ENCODE assay signal across 24 cellular contexts in the genomic region with DNA sequence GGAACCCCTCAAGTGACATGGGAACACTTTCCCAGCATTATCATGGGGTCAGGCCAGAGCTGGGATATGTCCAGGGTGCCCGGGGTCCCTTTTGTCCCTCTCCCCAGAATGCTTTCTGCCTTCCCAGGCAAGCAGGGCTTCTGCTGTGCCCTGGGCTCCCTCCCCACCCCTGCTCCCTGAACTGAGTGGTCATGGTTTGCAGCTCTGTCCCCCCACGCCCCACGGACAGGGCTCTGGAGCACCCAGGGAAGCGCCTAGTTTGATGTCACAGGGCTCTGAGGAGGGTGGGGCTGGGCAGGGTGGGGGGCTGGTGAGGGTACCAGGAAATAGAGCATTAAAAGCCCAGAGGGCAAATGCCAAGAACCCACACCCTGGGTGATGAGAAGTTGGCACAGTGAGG.
DNase-seq lines count a peak whose midpoint lies in the region; ATAC-seq, FAIRE-seq and TF ChIP-seq lines count a peak whose summit lies in the region.
"Had no signal": no experiment of that assay in that cellular context is flagged by ENCODE, and none has a peak within 500 bp of the region (broad histone marks: within the 10 kb centered on the region; RNA-seq: fewer than 3 reads in every experiment).

No MANE protein-coding gene starts in this region.

- no peak overlapping the region for H3K56ac ChIP-seq in H1 (replicated peaks; ENCODE audit: insufficient read length, low read depth, low read length)

- H4K20me1 ChIP-seq in DND-41 (ENCODE audit: insufficient read depth, low read length) (peaks cover 12% of the 10 kb centered on the region; the same call in 1 of the 2 replicates), H1 (replicated peaks in 1 of 2; ENCODE audit: control insufficient read depth in 1 of 2, insufficient read depth in 2 of 2, low read length in 2 of 2) (peaks cover 0 to 4% of the 10 kb centered on the region in 2 experiments), mammary epithelial cell (ENCODE audit: insufficient read depth, low read length) (no peaks in the 10 kb centered on the region)

- no peak for TF ChIP-seq RAD21 in H1 (IDR thresholded peaks at IDR 0.05 in 1 of 2, conservative IDR thresholded peaks at IDR 0.05 in 1 of 2; ENCODE audit: low read depth in 2 of 2, low read length in 2 of 2)

- dilution Hi-C loops in mammary epithelial cell (cut with HindIII; ENCODE audit: low sequenced_read_pairs) = no loop called here

- H4K8ac ChIP-seq in H1 (ENCODE audit: extremely low read depth, insufficient read depth, low read length) (no peak overlapping the region), neuronal stem cell (ENCODE audit: low read depth, low read length) (no peak overlapping the region)

- H3K4me3 ChIP-seq in DND-41 (ENCODE audit: low read depth in 1 of 2, low read length in 2 of 2) (no peak overlapping the region), H1 (ENCODE audit: extremely low read depth in 1 of 4, insufficient read depth in 2 of 4, low read depth in 3 of 4, low read length in 4 of 4) (no peak overlapping the region), neuronal stem cell (ENCODE audit: low read length in 2 of 2) (no peak overlapping the region), mammary epithelial cell (replicated peaks in 1 of 3; ENCODE audit: insufficient read depth in 1 of 3, low read depth in 2 of 3, low read length in 3 of 3) (no peak overlapping the region)
- H3K4me3 ChIP-seq: A549, GM23248 had no signal

- 77% methylated on average over 4 of the region's 4 CpGs; no CpG with 5 or more reads in 1 of the 2 experiments for WGBS in H1 (ENCODE audit: extremely low coverage in 1 of 2, insufficient coverage in 1 of 2, insufficient read length in 1 of 2, insufficient replicate concordance in 2 of 2, low coverage in 1 of 2, low lambda C conversion rate in 2 of 2, missing lambda C conversion rate in 1 of 2), 2 experiments
- WGBS in neuronal stem cell (ENCODE audit: extremely low coverage in 2 of 2, insufficient read length in 2 of 2, insufficient replicate concordance in 1 of 2), 2 donors = no CpG with 5 or more reads among the region's 4 CpGs
- WGBS in mammary epithelial cell (ENCODE audit: low coverage, missing lambda C conversion rate) = 100% methylated on average over 2 of the region's 4 CpGs

- TF ChIP-seq CTCF in DND-41 (IDR thresholded peaks at IDR 0.05; ENCODE audit: borderline replicate concordance, extremely low read depth, low read length, poor library complexity, severe bottlenecking) = no peak
- no peak for TF ChIP-seq CTCF in H1 (IDR thresholded peaks at IDR 0.05; ENCODE audit: control extremely low read depth in 1 of 3, insufficient read depth in 1 of 3, low read depth in 1 of 3, low read length in 3 of 3)
- TF ChIP-seq CTCF in mammary epithelial cell (conservative IDR thresholded peaks at IDR 0.05 in 1 of 2, IDR thresholded peaks at IDR 0.05 in 1 of 2; ENCODE audit: extremely low read depth in 1 of 2, insufficient read depth in 1 of 2, low read depth in 1 of 2, low read length in 2 of 2) = no peak

- H3K23me2 ChIP-seq in H1 (ENCODE audit: low read depth, low read length) = peaks cover 4% of the 10 kb centered on the region

- intact Hi-C loops in mammary epithelial cell (cut with micrococcal nuclease) = no loop called here

- H3K4ac ChIP-seq in H1 (replicated peaks; ENCODE audit: insufficient read length, low read depth, low read length) (no peak overlapping the region), neuronal stem cell (ENCODE audit: low read length) (no peak overlapping the region)

- POLR2A ChIA-PET in H1 (lab: Charles Lee; ENCODE audit: partially characterized antibody) = interaction anchor here (4.5 kb wide), 1 partner anchor 8 kb away, joined by 18 read pairs; no protein-coding TSS in a partner anchor

- no peaks in the 10 kb centered on the region for H3K4me1 ChIP-seq in DND-41 (ENCODE audit: insufficient read depth, low read length)
- H3K4me1 ChIP-seq in H1 (replicated peaks in 1 of 4; ENCODE audit: control insufficient read depth in 3 of 4, insufficient read depth in 4 of 4, low read length in 3 of 4) = peaks cover 10 to 23% (median 20%) of the 10 kb centered on the region in 4 experiments
- H3K4me1 ChIP-seq in neuronal stem cell (ENCODE audit: control insufficient read depth in 2 of 2, insufficient read depth in 1 of 2, low read depth in 1 of 2, low read length in 2 of 2) = peaks cover 14 to 25% of the 10 kb centered on the region in 2 donors
- H3K4me1 ChIP-seq in mammary epithelial cell (ENCODE audit: insufficient read depth, low read length) = peaks cover 3% of the 10 kb centered on the region
- H3K4me1 ChIP-seq: BE2C had no signal

- no TSS peak for BruUV-seq in mammary epithelial cell (replicated peaks; lab: Mats Ljungman, UMichigan)

- H2BK12ac ChIP-seq in H1 (ENCODE audit: low read depth, low read length) = no peak overlapping the region; the same call in 1 of the 2 replicates
- H2BK12ac ChIP-seq in neuronal stem cell (ENCODE audit: low read length) = no peak overlapping the region

- in situ Hi-C loops in mammary epithelial cell (cut with MboI; ENCODE audit: low sequenced_read_pairs in 2 of 2) = no loop called here

- H2AFZ ChIP-seq in DND-41 (ENCODE audit: low read depth, low read length) (no peak overlapping the region), H1 (ENCODE audit: low read length) (no peak overlapping the region), neuronal stem cell (ENCODE audit: low read length) (no peak overlapping the region), mammary epithelial cell (ENCODE audit: low read depth, low read length) (no peak overlapping the region)
- H2AFZ ChIP-seq: GM23248 had no signal

- H3K9ac ChIP-seq in DND-41 (ENCODE audit: low read depth, low read length) (no peak overlapping the region), H1 (replicated peaks in 1 of 4; ENCODE audit: extremely low read depth in 1 of 4, low read depth in 3 of 4, low read length in 3 of 4) (no peak overlapping the region), neuronal stem cell (ENCODE audit: low read depth, low read length, poor library complexity) (no peak overlapping the region), mammary epithelial cell (ENCODE audit: insufficient read depth, low read length) (no peak overlapping the region)
- H3K9ac ChIP-seq: GM23248 had no signal

- H3K4me3 Mint-ChIP-seq in stimulated activated effector memory CD8-positive, alpha-beta T cell treated with anti-CD3 and anti-CD28 coated beads, Interleukin-12 subunit alpha, Interleukin-12 subunit beta, amount 100 ng/mL, for 72 hours = no peak overlapping the region
- H3K4me3 Mint-ChIP-seq in stimulated activated memory B cell treated with anti-CD40 and anti-IgM and Interleukin-4, amounts not matched to agents 10 μg/mL and 1 μg/mL and 100 μg/mL, for 72 hours = no peak overlapping the region
- H3K4me3 Mint-ChIP-seq: CD4-positive, alpha-beta memory T cell; H9 had no signal

- H3K27ac Mint-ChIP-seq in stimulated activated effector memory CD8-positive, alpha-beta T cell treated with anti-CD3 and anti-CD28 coated beads, Interleukin-12 subunit alpha, Interleukin-12 subunit beta, amount 100 ng/mL, for 72 hours = peak overlapping the region; percentile 69
- H3K27ac Mint-ChIP-seq in stimulated activated memory B cell treated with anti-CD40 and anti-IgM and Interleukin-4, amounts not matched to agents 10 μg/mL and 1 μg/mL and 100 μg/mL, for 72 hours = no peak overlapping the region

- no peak overlapping the region for H4K5ac ChIP-seq in H1 (ENCODE audit: insufficient read length, low read depth, low read length)

- peaks cover 97% of the 10 kb centered on the region for H3K36me3 ChIP-seq in DND-41 (ENCODE audit: insufficient read depth, low read length)
- no peaks in the 10 kb centered on the region; a peak in 3 of 8 replicates for H3K36me3 ChIP-seq in H1 (ENCODE audit: control insufficient read depth in 2 of 4, insufficient read depth in 4 of 4, low read length in 3 of 4)
- H3K36me3 ChIP-seq in neuronal stem cell (replicated peaks in 1 of 2; ENCODE audit: control insufficient read depth in 2 of 2, insufficient read depth in 2 of 2, low read length in 2 of 2) = peaks cover 13 to 82% of the 10 kb centered on the region in 2 donors
- H3K36me3 ChIP-seq in mammary epithelial cell (ENCODE audit: insufficient read depth, low read length) = no peaks in the 10 kb centered on the region

- no peak for FAIRE-seq in H1 (lab: Jason Lieb, UNC)
- FAIRE-seq: A549, G401.6, GM12892, GM19239 had no signal

- ATAC-seq in DND-41 (ENCODE audit: insufficient read depth, low read depth) = no peak
- ATAC-seq in stimulated activated effector memory CD8-positive, alpha-beta T cell treated with anti-CD3 and anti-CD28 coated beads, Interleukin-12 subunit alpha, Interleukin-12 subunit beta, amount 100 ng/mL, for 72 hours = no peak
- no peak for ATAC-seq in stimulated activated memory B cell treated with anti-CD40 and anti-IgM and Interleukin-4, amounts not matched to agents 10 μg/mL and 1 μg/mL and 100 μg/mL, for 72 hours
- ATAC-seq: A549, HCT116 had no signal

- H2BK15ac ChIP-seq in H1 (ENCODE audit: low read length) (no peak overlapping the region), neuronal stem cell (ENCODE audit: low read length) (no peak overlapping the region)

- H3K27me3 ChIP-seq in DND-41 (ENCODE audit: insufficient read depth, low read length, poor library complexity) (no peaks in the 10 kb centered on the region), H1 (replicated peaks in 1 of 4; ENCODE audit: control insufficient read depth in 3 of 4, extremely low read depth in 1 of 4, insufficient read depth in 3 of 4, low read length in 3 of 4) (no peaks in the 10 kb centered on the region), neuronal stem cell (ENCODE audit: control insufficient read depth in 3 of 3, insufficient read depth in 3 of 3, low read depth in 1 of 3, low read length in 3 of 3) (no peaks in the 10 kb centered on the region), mammary epithelial cell (ENCODE audit: insufficient read depth, low read length) (no peaks in the 10 kb centered on the region)
- H3K27me3 ChIP-seq: BE2C had no signal

- H3K18ac ChIP-seq in H1 (ENCODE audit: extremely low read depth, low read length) = peak overlapping the region; percentile 48; the same call in 1 of the 2 replicates
- no peak overlapping the region for H3K18ac ChIP-seq in neuronal stem cell (ENCODE audit: low read length)

- peaks cover 37% of the 10 kb centered on the region for H3K4me1 Mint-ChIP-seq in stimulated activated effector memory CD8-positive, alpha-beta T cell treated with anti-CD3 and anti-CD28 coated beads, Interleukin-12 subunit alpha, Interleukin-12 subunit beta, amount 100 ng/mL, for 72 hours
- no peaks in the 10 kb centered on the region for H3K4me1 Mint-ChIP-seq in stimulated activated memory B cell treated with anti-CD40 and anti-IgM and Interleukin-4, amounts not matched to agents 10 μg/mL and 1 μg/mL and 100 μg/mL, for 72 hours

- H3K23ac ChIP-seq in H1 (ENCODE audit: insufficient read length) (no peak overlapping the region), neuronal stem cell (ENCODE audit: low read depth, low read length, poor library complexity) (peak overlapping the region; percentile 66)

- H2AK5ac ChIP-seq in H1 (ENCODE audit: low read depth, low read length) (no peak overlapping the region), neuronal stem cell (ENCODE audit: low read depth, low read length) (no peak overlapping the region)

- CTCF ChIA-PET in H1 (lab: Charles Lee; ENCODE audit: partially characterized antibody) = interaction anchor here (0.6 to 0.8 kb wide), 2 partner anchors 8 to 55 kb away, joined by 3 read pairs; no protein-coding TSS in a partner anchor
- CTCF ChIA-PET in mammary epithelial cell (lab: Charles Lee; ENCODE audit: low non-redundant PET) = no interaction called here

- H2BK120ac ChIP-seq in H1 (replicated peaks; ENCODE audit: low read depth, low read length) (no peak overlapping the region), neuronal stem cell (ENCODE audit: low read depth, low read length) (peak overlapping the region; percentile 47)

- H3K27me3 Mint-ChIP-seq in stimulated activated memory B cell treated with anti-CD40 and anti-IgM and Interleukin-4, amounts not matched to agents 10 μg/mL and 1 μg/mL and 100 μg/mL, for 72 hours = no peaks in the 10 kb centered on the region
- H3K27me3 Mint-ChIP-seq: CD4-positive, alpha-beta memory T cell had no signal

- DNase-seq in DND-41 (no peak), H1 (ENCODE audit: low read depth in 1 of 2, low spot score in 2 of 2) (no peak), neuronal stem cell (ENCODE audit: low spot score) (no peak), mammary epithelial cell (no peak)
- no peak for DNase-seq in stimulated activated effector memory CD8-positive, alpha-beta T cell treated with anti-CD3 and anti-CD28 coated beads, Interleukin-12 subunit alpha, Interleukin-12 subunit beta, amount 100 ng/mL, for 72 hours (ENCODE audit: low spot score in 2 of 2)
- no peak for DNase-seq in activated T-cell treated with anti-CD3 and anti-CD28 coated beads, Interleukin-2, amount 50 U/mL, for 48 hours
- DNase-seq in activated CD8-positive, alpha-beta memory T cell treated with anti-CD3 and anti-CD28 coated beads, Interleukin-2, amount 50 U/mL, for 4 hours = no peak
- DNase-seq: 8988T; ACHN; AML-193; BE2C; Calu3; CD4-positive, alpha-beta memory T cell; COR-L47; DMS53; DMS79 treated with DMSO at 0.1 percent for 48 hours; GM23248; H9 had no signal

- H3K79me2 ChIP-seq in DND-41 (ENCODE audit: insufficient read depth, low read length) = peaks cover 30% of the 10 kb centered on the region
- H3K79me2 ChIP-seq in H1 (ENCODE audit: control insufficient read depth in 1 of 2, insufficient read depth in 2 of 2, low read length in 2 of 2) = no peaks in the 10 kb centered on the region
- no peaks in the 10 kb centered on the region for H3K79me2 ChIP-seq in mammary epithelial cell (ENCODE audit: insufficient read depth, low read length)

- 0 out of 2 replicates have a peak, but pooled peaks cover 2% of the 10 kb centered on the region for H3K79me1 ChIP-seq in H1 (ENCODE audit: low read depth, low read length)
- peaks cover 5% of the 10 kb centered on the region for H3K79me1 ChIP-seq in neuronal stem cell (ENCODE audit: low read depth, low read length)

- H3K9me3 Mint-ChIP-seq in stimulated activated effector memory CD8-positive, alpha-beta T cell treated with anti-CD3 and anti-CD28 coated beads, Interleukin-12 subunit alpha, Interleukin-12 subunit beta, amount 100 ng/mL, for 72 hours = no peaks in the 10 kb centered on the region
- no peaks in the 10 kb centered on the region for H3K9me3 Mint-ChIP-seq in stimulated activated memory B cell treated with anti-CD40 and anti-IgM and Interleukin-4, amounts not matched to agents 10 μg/mL and 1 μg/mL and 100 μg/mL, for 72 hours
- H3K9me3 Mint-ChIP-seq: CD4-positive, alpha-beta memory T cell; H9 had no signal

- TF ChIP-seq EP300 in H1 (IDR thresholded peaks at IDR 0.05; ENCODE audit: borderline replicate concordance in 1 of 2, low read depth in 2 of 2, low read length in 2 of 2) = no peak

- H3K27ac ChIP-seq in DND-41 (ENCODE audit: low read length) = peak overlapping the region; percentile 33; the same call in 1 of the 2 replicates
- no peak overlapping the region for H3K27ac ChIP-seq in H1 (ENCODE audit: low read depth, low read length)
- H3K27ac ChIP-seq in neuronal stem cell (replicated peaks; ENCODE audit: low read length) = no peak overlapping the region
- H3K27ac ChIP-seq in mammary epithelial cell (ENCODE audit: insufficient read depth, low read depth, low read length) = no peak overlapping the region
- H3K27ac ChIP-seq: GM23248 had no signal

- H3K14ac ChIP-seq in H1 (ENCODE audit: insufficient read length) (no peak overlapping the region), neuronal stem cell (ENCODE audit: low read length) (no peak overlapping the region)

- 0 out of 2 replicates have a peak overlapping the region, but pooled peaks have one; percentile 35 for H2BK5ac ChIP-seq in H1 (ENCODE audit: low read depth, low read length)
- no peak overlapping the region for H2BK5ac ChIP-seq in neuronal stem cell (ENCODE audit: low read length)

- H2BK20ac ChIP-seq in H1 (ENCODE audit: low read length) = no peak overlapping the region

- H3K4me2 ChIP-seq in DND-41 (ENCODE audit: insufficient read depth, low read length) (no peak overlapping the region), H1 (ENCODE audit: insufficient read depth in 1 of 2, low read depth in 2 of 2, low read length in 2 of 2) (no peak overlapping the region), neuronal stem cell (ENCODE audit: insufficient read depth, low read length, poor library complexity, severe bottlenecking) (no peak overlapping the region), mammary epithelial cell (ENCODE audit: insufficient read depth, low read depth, low read length) (no peak overlapping the region)
- H3K4me2 ChIP-seq: A549 had no signal

- no peak overlapping the region for H4K91ac ChIP-seq in H1 (replicated peaks; ENCODE audit: insufficient read length, low read length)
- H4K91ac ChIP-seq in neuronal stem cell (ENCODE audit: low read depth, low read length, poor library complexity) = no peak overlapping the region

- H3K36me3 Mint-ChIP-seq in stimulated activated effector memory CD8-positive, alpha-beta T cell treated with anti-CD3 and anti-CD28 coated beads, Interleukin-12 subunit alpha, Interleukin-12 subunit beta, amount 100 ng/mL, for 72 hours = peaks cover 19% of the 10 kb centered on the region
- peaks cover 35% of the 10 kb centered on the region for H3K36me3 Mint-ChIP-seq in stimulated activated memory B cell treated with anti-CD40 and anti-IgM and Interleukin-4, amounts not matched to agents 10 μg/mL and 1 μg/mL and 100 μg/mL, for 72 hours

- no peak for TF ChIP-seq POLR2A in H1 (IDR thresholded peaks at IDR 0.05; ENCODE audit: control extremely low read depth in 1 of 2, low read depth in 2 of 2, low read length in 2 of 2)

- H3K9me3 ChIP-seq in DND-41 (ENCODE audit: insufficient read depth, low read length, severe bottlenecking) (no peaks in the 10 kb centered on the region), H1 (ENCODE audit: insufficient read depth in 2 of 2, low read depth in 1 of 2, low read length in 1 of 2) (no peaks in the 10 kb centered on the region), neuronal stem cell (replicated peaks in 1 of 2; ENCODE audit: control insufficient read depth in 2 of 2, insufficient read depth in 1 of 2, low read depth in 1 of 2, low read length in 2 of 2) (no peaks in the 10 kb centered on the region), mammary epithelial cell (replicated peaks; ENCODE audit: insufficient read depth, low read length) (no peaks in the 10 kb centered on the region)
- H3K9me3 ChIP-seq: A549, BE2C had no signal
